In the genomic region with DNA sequence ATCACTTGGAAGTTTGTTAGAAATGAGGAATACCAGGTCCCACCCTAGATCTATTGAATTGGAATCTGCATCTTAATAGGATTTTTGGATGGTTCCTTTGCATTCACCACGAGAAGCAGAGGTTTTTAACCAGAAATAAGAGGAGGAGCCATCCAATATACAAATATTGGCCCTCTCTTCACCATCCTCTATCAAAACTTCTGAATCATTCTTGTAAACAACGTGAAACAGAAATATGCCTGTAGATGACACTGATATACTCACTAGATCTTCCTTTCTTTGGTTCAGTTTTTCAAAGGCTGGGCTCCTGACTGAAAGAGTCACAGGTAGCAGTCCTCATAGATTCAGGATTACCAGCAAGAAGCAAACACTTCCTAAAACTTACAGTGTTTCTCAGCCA, we compare ENCODE assay signal across 8 cellular contexts. TPM values are rescaled to one million over a fixed set of nuclear protein-coding genes. Genes with fewer than 3 reads are reported as not detected.
"Had no signal": no experiment of that assay in that cellular context is flagged by ENCODE, and none has a peak within 500 bp of the region (broad histone marks: within the 10 kb centered on the region; RNA-seq: fewer than 3 reads in every experiment).

No MANE protein-coding gene starts in this region.

- DNase-seq: IMR-90, KBM-7, KG1 had no signal

- FAIRE-seq: HepG2, HTR-8/SVneo, K562 had no signal

- H3K4me3 ChIP-seq: K562 had no signal

- ATAC-seq: HepG2, K562 had no signal

- H3K27ac ChIP-seq: HL-60 had no signal

RNA-seq across cellular contexts. Expression of a gene that starts 39.5 kb away (rescaled TPM):
- total RNA-seq: HepG2, HT-29 had no signal
